ENCODE assay signal across 1 cellular context in the genomic region with DNA sequence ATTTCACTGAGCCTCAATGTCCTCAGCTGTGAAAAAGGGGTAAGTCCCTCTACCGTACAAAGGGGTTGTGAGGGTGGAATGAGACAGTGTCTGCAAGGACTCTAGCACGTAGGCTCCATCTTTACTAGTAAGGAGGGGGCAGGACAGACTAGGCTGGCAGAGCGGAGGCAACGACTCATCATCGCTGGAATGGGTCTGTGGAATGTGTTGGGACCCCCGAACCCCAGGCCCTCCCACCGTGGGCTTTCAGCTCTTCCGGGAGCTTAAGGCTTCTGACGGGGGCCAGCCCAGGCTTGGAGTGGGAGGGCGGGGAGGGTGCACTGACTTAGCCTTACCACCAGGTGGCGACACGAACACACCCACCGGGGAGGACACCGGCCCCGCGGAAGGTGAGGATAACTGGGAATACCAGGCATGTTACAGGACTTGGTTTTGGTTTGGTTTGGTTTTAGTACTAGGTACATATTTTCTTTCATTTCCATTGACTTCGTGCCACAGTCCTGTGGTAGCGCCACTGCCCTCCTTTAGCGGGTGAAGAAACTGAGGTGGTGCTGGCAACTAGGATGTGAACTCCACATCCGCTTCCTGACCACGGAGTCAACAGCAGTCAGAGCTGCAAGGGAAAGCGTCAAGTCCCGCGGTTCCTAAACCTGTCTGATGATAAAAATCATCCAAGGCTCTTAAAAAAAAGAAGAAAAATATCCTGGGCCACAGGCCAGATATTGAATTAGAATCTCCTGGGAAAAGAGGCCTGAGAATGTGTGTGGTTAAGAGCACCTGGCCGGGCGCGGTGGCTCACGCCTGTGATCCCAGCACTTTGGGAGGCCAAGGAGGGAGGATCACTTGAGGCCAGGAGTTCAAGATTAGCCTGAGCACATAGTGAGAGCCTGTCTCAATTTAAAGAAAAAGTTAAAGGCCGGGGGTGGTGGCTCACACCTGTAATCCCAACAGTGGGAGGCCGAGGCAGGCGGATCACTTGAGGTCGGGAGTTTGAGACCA.
TF ChIP-seq lines count a peak whose summit lies in the region.

No MANE protein-coding gene starts in this region.

TF ChIP-seq in K562, 482 proteins besides CTCF, POLR2A, EP300 and RAD21 (continued from another document and continues in another):
- TF ChIP-seq, protein P1, sequence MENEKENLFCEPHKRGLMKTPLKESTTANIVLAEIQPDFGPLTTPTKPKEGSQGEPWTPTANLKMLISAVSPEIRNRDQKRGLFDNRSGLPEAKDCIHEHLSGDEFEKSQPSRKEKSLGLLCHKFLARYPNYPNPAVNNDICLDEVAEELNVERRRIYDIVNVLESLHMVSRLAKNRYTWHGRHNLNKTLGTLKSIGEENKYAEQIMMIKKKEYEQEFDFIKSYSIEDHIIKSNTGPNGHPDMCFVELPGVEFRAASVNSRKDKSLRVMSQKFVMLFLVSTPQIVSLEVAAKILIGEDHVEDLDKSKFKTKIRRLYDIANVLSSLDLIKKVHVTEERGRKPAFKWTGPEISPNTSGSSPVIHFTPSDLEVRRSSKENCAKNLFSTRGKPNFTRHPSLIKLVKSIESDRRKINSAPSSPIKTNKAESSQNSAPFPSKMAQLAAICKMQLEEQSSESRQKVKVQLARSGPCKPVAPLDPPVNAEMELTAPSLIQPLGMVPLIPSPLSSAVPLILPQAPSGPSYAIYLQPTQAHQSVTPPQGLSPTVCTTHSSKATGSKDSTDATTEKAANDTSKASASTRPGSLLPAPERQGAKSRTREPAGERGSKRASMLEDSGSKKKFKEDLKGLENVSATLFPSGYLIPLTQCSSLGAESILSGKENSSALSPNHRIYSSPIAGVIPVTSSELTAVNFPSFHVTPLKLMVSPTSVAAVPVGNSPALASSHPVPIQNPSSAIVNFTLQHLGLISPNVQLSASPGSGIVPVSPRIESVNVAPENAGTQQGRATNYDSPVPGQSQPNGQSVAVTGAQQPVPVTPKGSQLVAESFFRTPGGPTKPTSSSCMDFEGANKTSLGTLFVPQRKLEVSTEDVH (IDR thresholded peaks at IDR 0.05; ENCODE audit: low read depth, partially characterized antibody): no peak
- TF ChIP-seq SIRT6 (IDR thresholded peaks at IDR 0.05; ENCODE audit: low read depth, low read length) (no peak), RBFOX2 (IDR thresholded peaks at IDR 0.05; ENCODE audit: low read depth, low read length) (no peak), ATF7 (IDR thresholded peaks at IDR 0.05) (no peak), KDM2B (CRISPR knock-in tag; IDR thresholded peaks at IDR 0.05) (no peak), MED1 (CRISPR knock-in tag; IDR thresholded peaks at IDR 0.05; ENCODE audit: borderline replicate concordance) (no peak), TCFL5 (CRISPR knock-in tag; conservative IDR thresholded peaks at IDR 0.05) (no peak), TAL1 (IDR thresholded peaks at IDR 0.05) (no peak), SMAD2 (IDR thresholded peaks at IDR 0.05; ENCODE audit: low read depth, low read length) (no peak), AFF4 (CRISPR knock-in tag; IDR thresholded peaks at IDR 0.05) (no peak), ETS2 (tag; IDR thresholded peaks at IDR 0.05; ENCODE audit: borderline replicate concordance, poor library complexity, severe bottlenecking) (no peak), ZSCAN32 (CRISPR knock-in tag; IDR thresholded peaks at IDR 0.05) (no peak), GATA2 (CRISPR knock-in tag; IDR thresholded peaks at IDR 0.05) (no peak), ZNF695 (CRISPR knock-in tag; IDR thresholded peaks at IDR 0.05) (no peak), MYNN (IDR thresholded peaks at IDR 0.05) (peak; percentile 51; the same call in 1 of the 2 replicates), MYNN (CRISPR knock-in tag; IDR thresholded peaks at IDR 0.05) (no peak), CXXC5 (CRISPR knock-in tag; IDR thresholded peaks at IDR 0.05) (no peak), BMI1 (IDR thresholded peaks at IDR 0.05; ENCODE audit: low read length) (no peak), MYBL2 (IDR thresholded peaks at IDR 0.05; ENCODE audit: low read depth) (no peak), MYBL2 (CRISPR knock-in tag; IDR thresholded peaks at IDR 0.05; ENCODE audit: borderline replicate concordance) (no peak), EHMT2 (IDR thresholded peaks at IDR 0.05) (no peak), CBFB (CRISPR knock-in tag; IDR thresholded peaks at IDR 0.05) (0 out of 2 replicates have a peak, but pooled peaks have one; percentile 36), EGR1 (conservative IDR thresholded peaks at IDR 0.05) (0 out of 2 replicates have a peak, but pooled peaks have one; percentile 12), E2F4 (CRISPR knock-in tag; IDR thresholded peaks at IDR 0.05; ENCODE audit: low read depth) (no peak), ATF4 (CRISPR knock-in tag; IDR thresholded peaks at IDR 0.05) (no peak), SAP30 (IDR thresholded peaks at IDR 0.05; ENCODE audit: borderline replicate concordance, insufficient read depth, low read depth, low read length, poor library complexity, severe bottlenecking) (no peak), ERF (CRISPR knock-in tag; IDR thresholded peaks at IDR 0.05) (no peak), ZBTB9 (CRISPR knock-in tag; IDR thresholded peaks at IDR 0.05) (no peak), CREBBP (IDR thresholded peaks at IDR 0.05; ENCODE audit: low read depth, low read length) (no peak), NR0B1 (IDR thresholded peaks at IDR 0.05; ENCODE audit: partially characterized antibody) (no peak), SMC3 (conservative IDR thresholded peaks at IDR 0.05; ENCODE audit: insufficient read depth, low read depth, low read length) (peak; percentile 98), ZNF212 (CRISPR knock-in tag; IDR thresholded peaks at IDR 0.05) (no peak), ZNF583 (CRISPR knock-in tag; IDR thresholded peaks at IDR 0.05) (no peak)
- TF ChIP-seq, protein P2, sequence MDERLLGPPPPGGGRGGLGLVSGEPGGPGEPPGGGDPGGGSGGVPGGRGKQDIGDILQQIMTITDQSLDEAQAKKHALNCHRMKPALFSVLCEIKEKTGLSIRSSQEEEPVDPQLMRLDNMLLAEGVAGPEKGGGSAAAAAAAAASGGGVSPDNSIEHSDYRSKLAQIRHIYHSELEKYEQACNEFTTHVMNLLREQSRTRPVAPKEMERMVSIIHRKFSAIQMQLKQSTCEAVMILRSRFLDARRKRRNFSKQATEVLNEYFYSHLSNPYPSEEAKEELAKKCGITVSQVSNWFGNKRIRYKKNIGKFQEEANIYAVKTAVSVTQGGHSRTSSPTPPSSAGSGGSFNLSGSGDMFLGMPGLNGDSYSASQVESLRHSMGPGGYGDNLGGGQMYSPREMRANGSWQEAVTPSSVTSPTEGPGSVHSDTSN (CRISPR knock-in tag; IDR thresholded peaks at IDR 0.05; ENCODE audit: low read depth): no peak
- TF ChIP-seq, protein P2 (tag; conservative IDR thresholded peaks at IDR 0.05; ENCODE audit: low read depth): no peak
- TF ChIP-seq, protein P3, sequence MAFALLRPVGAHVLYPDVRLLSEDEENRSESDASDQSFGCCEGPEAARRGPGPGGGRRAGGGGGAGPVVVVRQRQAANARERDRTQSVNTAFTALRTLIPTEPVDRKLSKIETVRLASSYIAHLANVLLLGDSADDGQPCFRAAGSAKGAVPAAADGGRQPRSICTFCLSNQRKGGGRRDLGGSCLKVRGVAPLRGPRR (CRISPR knock-in tag; IDR thresholded peaks at IDR 0.05): no peak
- TF ChIP-seq, protein P4, sequence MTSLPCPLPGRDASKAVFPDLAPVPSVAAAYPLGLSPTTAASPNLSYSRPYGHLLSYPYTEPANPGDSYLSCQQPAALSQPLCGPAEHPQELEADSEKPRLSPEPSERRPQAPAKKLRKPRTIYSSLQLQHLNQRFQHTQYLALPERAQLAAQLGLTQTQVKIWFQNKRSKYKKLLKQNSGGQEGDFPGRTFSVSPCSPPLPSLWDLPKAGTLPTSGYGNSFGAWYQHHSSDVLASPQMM (CRISPR knock-in tag; IDR thresholded peaks at IDR 0.05): no peak
- TF ChIP-seq, protein P5, sequence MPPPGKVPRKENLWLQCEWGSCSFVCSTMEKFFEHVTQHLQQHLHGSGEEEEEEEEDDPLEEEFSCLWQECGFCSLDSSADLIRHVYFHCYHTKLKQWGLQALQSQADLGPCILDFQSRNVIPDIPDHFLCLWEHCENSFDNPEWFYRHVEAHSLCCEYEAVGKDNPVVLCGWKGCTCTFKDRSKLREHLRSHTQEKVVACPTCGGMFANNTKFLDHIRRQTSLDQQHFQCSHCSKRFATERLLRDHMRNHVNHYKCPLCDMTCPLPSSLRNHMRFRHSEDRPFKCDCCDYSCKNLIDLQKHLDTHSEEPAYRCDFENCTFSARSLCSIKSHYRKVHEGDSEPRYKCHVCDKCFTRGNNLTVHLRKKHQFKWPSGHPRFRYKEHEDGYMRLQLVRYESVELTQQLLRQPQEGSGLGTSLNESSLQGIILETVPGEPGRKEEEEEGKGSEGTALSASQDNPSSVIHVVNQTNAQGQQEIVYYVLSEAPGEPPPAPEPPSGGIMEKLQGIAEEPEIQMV (tag; conservative IDR thresholded peaks at IDR 0.05; ENCODE audit: low read depth): no peak
